ENCODE assay signal across 31 cellular contexts in genomic region chr10:33716461-33717267, GRCh38.
DNase-seq lines count a peak whose midpoint lies in the region; ATAC-seq and TF ChIP-seq lines count a peak whose summit lies in the region.
"Had no signal": no experiment of that assay in that cellular context is flagged by ENCODE, and none has a peak within 500 bp of the region (broad histone marks: within the 10 kb centered on the region; RNA-seq: fewer than 3 reads in every experiment).

No MANE protein-coding gene starts in this region.

- peak; percentile 46 to 51 for DNase-seq in Kasumi-1 (lab: John Stamatoyannopoulos, UW)
- DNase-seq in NOMO-1 treated with DMSO at 0.1 percent for 48 hours (lab: John Stamatoyannopoulos, UW; ENCODE audit: unreplicated experiment): peak; percentile 36
- DNase-seq in fibroblast of peridontal ligament (ENCODE audit: extremely low read depth): peak; percentile 33
- no peak for DNase-seq in activated CD4-positive, alpha-beta T cell treated with anti-CD3 and anti-CD28 coated beads for 4 hours
- DNase-seq in brain microvascular endothelial cell: no peak
- DNase-seq: activated CD4-positive, alpha-beta T cell treated with anti-CD3 and anti-CD28 coated beads, Interleukin-2, amount 10 ng/mL, durations not matched to agents 7 days and 5 days; activated gamma-delta T cell; activated naive CD8-positive, alpha-beta T cell treated with anti-CD3 and anti-CD28 coated beads, Interleukin-2, amount 10 ng/mL, durations not matched to agents 7 days and 5 days; activated T-cell treated with anti-CD3 and anti-CD28 coated beads, Interleukin-2, amount 50 U/mL, for 24 hours; aorta; effector CD8-positive, alpha-beta T cell; EL; KG1; left lung; NCI-H1048; NCI-H1694 treated with DMSO at 0.1 percent for 48 hours; NK-92 treated with Interleukin-12 subunit alpha and Interleukin-12 subunit beta, amount 100 ng/mL, for 24 hours; Peyer's patch; posterior cingulate gyrus; right cardiac atrium; stimulated activated naive CD4-positive, alpha-beta T cell treated with Interleukin-2 at 50 U/mL for 16 hours; T1000; upper lobe of left lung had no signal

- TF ChIP-seq CTCF in brain microvascular endothelial cell (IDR thresholded peaks at IDR 0.05; ENCODE audit: low read depth, low read length, missing control alignments): no peak

- H3K27ac ChIP-seq in brain microvascular endothelial cell: no peak overlapping the region
- H3K27ac ChIP-seq: cardiac muscle cell, coronary artery, left lung, Peyer's patch, suprapubic skin had no signal

- no peak overlapping the region for H3K4me3 ChIP-seq in brain microvascular endothelial cell (ENCODE audit: low read depth, low read length)
- H3K4me3 ChIP-seq: cardiac muscle cell, coronary artery, left lung, Peyer's patch, smooth muscle cell, suprapubic skin, upper lobe of left lung had no signal

- peak; percentile 58 for ATAC-seq in GM18907 (IDR thresholded peaks at IDR 0.05; ENCODE audit: unreplicated experiment)
- no peak for ATAC-seq in HG03571 (IDR thresholded peaks at IDR 0.05; ENCODE audit: unreplicated experiment)
- ATAC-seq: HCT116, left lung, right cardiac atrium, WTC11 had no signal

- H3K36me3 ChIP-seq in brain microvascular endothelial cell (replicated peaks): no peaks in the 10 kb centered on the region
- H3K36me3 ChIP-seq: cardiac muscle cell, left lung, Peyer's patch, suprapubic skin, upper lobe of left lung had no signal

- in situ Hi-C loops in brain microvascular endothelial cell (cut with HindIII; ENCODE audit: low pct_ligation_motif_present, low sequenced_read_pairs): no loop called here

- no peaks in the 10 kb centered on the region for H3K27me3 ChIP-seq in brain microvascular endothelial cell (replicated peaks)
- H3K27me3 ChIP-seq: cardiac muscle cell, left lung, Peyer's patch, suprapubic skin, upper lobe of left lung had no signal

Comparison
In these comparisons a context has a peak if more than half of its experiments do, and no peak if none do; other contexts are left out.
1. DNase-seq: peak in Kasumi-1 (2 of 2), NOMO-1 treated with DMSO at 0.1 percent for 48 hours (single experiment) and fibroblast of peridontal ligament (single experiment); none in activated CD4-positive, alpha-beta T cell treated with anti-CD3 and anti-CD28 coated beads for 4 hours (0 of 2) and brain microvascular endothelial cell (single experiment).